In genomic region chr4:4455199-4455865, GRCh38 we compare ENCODE assay signal across 14 cellular contexts.
A peak's percentile ranks its signal among the peaks of the same experiment; 100 is the strongest.
DNase-seq lines count a peak whose midpoint lies in the region; ATAC-seq and TF ChIP-seq lines count a peak whose summit lies in the region.
"Had no signal": no experiment of that assay in that cellular context is flagged by ENCODE, and none has a peak within 500 bp of the region (broad histone marks: within the 10 kb centered on the region; RNA-seq: fewer than 3 reads in every experiment).

No MANE protein-coding gene starts in this region.

- intact Hi-C loops in Calu3 (cut with micrococcal nuclease; ENCODE audit: unreplicated experiment): no loop called here

- DNase-seq in HFFc6 (no peak), GM13977 (ENCODE audit: low spot score) (no peak), Calu3 (no peak)
- DNase-seq: CD4-positive, CD25-positive, alpha-beta regulatory T cell; dorsolateral prefrontal cortex; head of caudate nucleus had no signal

- H3K27me3 ChIP-seq in SU-DHL-6 (ENCODE audit: low read length): no peaks in the 10 kb centered on the region
- H3K27me3 ChIP-seq: dorsolateral prefrontal cortex, right atrium auricular region had no signal

- no TSS peak for BruUV-seq in Calu3 (replicated peaks; lab: Mats Ljungman, UMichigan)

- H3K36me3 Mint-ChIP-seq in HFFc6 (ENCODE audit: low read depth): peaks cover 43% of the 10 kb centered on the region
- no peaks in the 10 kb centered on the region for H3K36me3 Mint-ChIP-seq in Calu3 (ENCODE audit: insufficient read depth, unreplicated experiment)

- H3K27ac ChIP-seq in SU-DHL-6 (ENCODE audit: low read depth, low read length): peak overlapping the region; percentile 11; the same call in 1 of the 2 replicates
- H3K27ac ChIP-seq: dorsolateral prefrontal cortex, right atrium auricular region had no signal

- ATAC-seq in GM18858 (IDR thresholded peaks at IDR 0.05; ENCODE audit: unreplicated experiment) (peak; percentile 88), GM21717 (IDR thresholded peaks at IDR 0.05; ENCODE audit: unreplicated experiment) (peak; percentile 67), HG03439 (IDR thresholded peaks at IDR 0.05; ENCODE audit: unreplicated experiment) (peak; percentile 79), GM21381 (IDR thresholded peaks at IDR 0.05; ENCODE audit: unreplicated experiment) (no peak)

- CTCF ChIA-PET in Calu3 (lab: Charles Lee): no interaction called here

- peak overlapping the region; percentile 6 for H3K4me2 ChIP-seq in SU-DHL-6 (ENCODE audit: low read depth, low read length, poor library complexity, severe bottlenecking)

- H3K9ac ChIP-seq in SU-DHL-6 (ENCODE audit: low read length): no peak overlapping the region

- H3K9me3 Mint-ChIP-seq in HFFc6 (no peaks in the 10 kb centered on the region), Calu3 (ENCODE audit: low read depth, unreplicated experiment) (no peaks in the 10 kb centered on the region)
- H3K9me3 Mint-ChIP-seq: activated naive CD4-positive, alpha-beta T cell treated with anti-CD3 and anti-CD28 coated beads, Interleukin-2, amount 50 U/mL, for 24 hours; CD4-positive, CD25-positive, alpha-beta regulatory T cell; mesothelial cell of epicardium had no signal

- no peaks in the 10 kb centered on the region for H3F3A ChIP-seq in SU-DHL-6 (ENCODE audit: insufficient read depth)

- H3K9me2 ChIP-seq in SU-DHL-6 (replicated peaks; ENCODE audit: insufficient read depth, low read length): no peaks in the 10 kb centered on the region

- no peaks in the 10 kb centered on the region for H4K20me1 ChIP-seq in SU-DHL-6 (ENCODE audit: low read depth, low read length)

- in situ Hi-C loops in GM13977 (cut with MboI; ENCODE audit: low pct_unique_long_range_greater_than_20kb, low sequenced_read_pairs, unreplicated experiment): no loop called here

- no peak overlapping the region for H2AFZ ChIP-seq in SU-DHL-6 (ENCODE audit: low read depth, low read length, severe bottlenecking)

- H3K4me3 Mint-ChIP-seq in HFFc6 (no peak overlapping the region), Calu3 (ENCODE audit: low read depth, unreplicated experiment) (no peak overlapping the region)
- H3K4me3 Mint-ChIP-seq: activated naive CD4-positive, alpha-beta T cell treated with anti-CD3 and anti-CD28 coated beads, Interleukin-2, amount 50 U/mL, for 24 hours; CD4-positive, CD25-positive, alpha-beta regulatory T cell; mesothelial cell of epicardium had no signal

- H3K9me3 ChIP-seq in SU-DHL-6 (ENCODE audit: insufficient read depth, low read length): no peaks in the 10 kb centered on the region

- H3K27ac Mint-ChIP-seq in HFFc6: no peak overlapping the region; the same call in 1 of the 2 replicates
- H3K27ac Mint-ChIP-seq in Calu3 (ENCODE audit: unreplicated experiment): no peak overlapping the region
- H3K27ac Mint-ChIP-seq: activated naive CD4-positive, alpha-beta T cell treated with anti-CD3 and anti-CD28 coated beads, Interleukin-2, amount 50 U/mL, for 24 hours; CD4-positive, CD25-positive, alpha-beta regulatory T cell; mesothelial cell of epicardium had no signal

- TF ChIP-seq CTCF in SU-DHL-6 (IDR thresholded peaks at IDR 0.05; ENCODE audit: insufficient read depth, low read length, poor library complexity, severe bottlenecking) (no peak), HFFc6 (IDR thresholded peaks at IDR 0.05) (no peak), GM13977 (IDR thresholded peaks at IDR 0.05; ENCODE audit: extremely low read depth, insufficient read depth, missing control alignments) (no peak), Calu3 (IDR thresholded peaks at IDR 0.05; ENCODE audit: unreplicated experiment) (no peak)

- H3K4me1 Mint-ChIP-seq in HFFc6 (ENCODE audit: low read depth) (peaks cover 57% of the 10 kb centered on the region), Calu3 (ENCODE audit: low read depth, unreplicated experiment) (no peaks in the 10 kb centered on the region)
- H3K4me1 Mint-ChIP-seq: activated naive CD4-positive, alpha-beta T cell treated with anti-CD3 and anti-CD28 coated beads, Interleukin-2, amount 50 U/mL, for 24 hours; mesothelial cell of epicardium had no signal

- no peak overlapping the region for H3K4me3 ChIP-seq in SU-DHL-6 (ENCODE audit: insufficient read depth, low read length, poor library complexity, severe bottlenecking)
- H3K4me3 ChIP-seq: dorsolateral prefrontal cortex, right atrium auricular region had no signal

- no peaks in the 10 kb centered on the region for H3K79me2 ChIP-seq in SU-DHL-6 (ENCODE audit: insufficient read depth, low read length)

- no peaks in the 10 kb centered on the region for H3K36me3 ChIP-seq in SU-DHL-6 (ENCODE audit: low read length)

- H3K27me3 Mint-ChIP-seq in HFFc6 (ENCODE audit: insufficient read depth) (peaks cover 2% of the 10 kb centered on the region), Calu3 (ENCODE audit: unreplicated experiment) (no peaks in the 10 kb centered on the region)
- H3K27me3 Mint-ChIP-seq: activated naive CD4-positive, alpha-beta T cell treated with anti-CD3 and anti-CD28 coated beads, Interleukin-2, amount 50 U/mL, for 24 hours; CD4-positive, CD25-positive, alpha-beta regulatory T cell had no signal
